ENCODE assay signal across 8 cellular contexts in the genomic region with DNA sequence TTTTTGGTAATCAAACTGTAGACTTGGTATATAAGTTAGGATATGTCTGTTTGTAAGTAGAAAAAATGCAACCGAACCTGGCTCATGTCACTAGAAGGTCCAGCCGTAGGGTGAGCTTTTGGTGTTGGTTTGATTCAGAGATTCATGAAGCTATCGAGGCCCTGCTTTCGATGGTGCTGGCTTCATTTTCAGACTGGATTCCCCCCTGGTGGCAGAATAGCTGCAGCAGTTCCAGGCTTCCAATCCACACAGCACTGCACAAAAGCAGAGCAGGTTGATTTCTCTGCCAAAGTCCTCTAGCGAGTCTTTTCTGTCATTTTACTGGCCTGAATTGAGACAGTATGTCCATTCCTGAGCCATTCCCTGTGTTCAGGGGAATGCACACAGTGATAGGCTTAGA.
DNase-seq lines count a peak whose midpoint lies in the region; ATAC-seq and TF ChIP-seq lines count a peak whose summit lies in the region.

No MANE protein-coding gene starts in this region.

- TF ChIP-seq CTCF in VCaP (conservative IDR thresholded peaks at IDR 0.05) (peak; percentile 57), fibroblast of mammary gland (conservative IDR thresholded peaks at IDR 0.05; ENCODE audit: control insufficient read depth, insufficient read depth, low read depth, low read length) (peak; percentile 18)

- H3K36me3 Mint-ChIP-seq in activated T-cell treated with anti-CD3 and anti-CD28 coated beads, Interleukin-2, amount 50 U/mL, for 24 hours (ENCODE audit: low read depth), result peaks cover 30% of the 10 kb centered on the region
- peaks cover 32% of the 10 kb centered on the region for H3K36me3 Mint-ChIP-seq in stimulated activated effector memory CD8-positive, alpha-beta T cell treated with anti-CD3 and anti-CD28 coated beads, Interleukin-12 subunit alpha, Interleukin-12 subunit beta, amount 100 ng/mL, for 72 hours

- no peak for DNase-seq in activated T-cell treated with anti-CD3 and anti-CD28 coated beads, Interleukin-2, amount 50 U/mL, for 24 hours
- DNase-seq in activated T-cell treated with anti-CD3 and anti-CD28 coated beads for 4 hours, result no peak
- peak; percentile 7 for DNase-seq in fibroblast of mammary gland (ENCODE audit: low read depth)
- DNase-seq in stimulated activated effector memory CD8-positive, alpha-beta T cell treated with anti-CD3 and anti-CD28 coated beads, Interleukin-12 subunit alpha, Interleukin-12 subunit beta, amount 100 ng/mL, for 72 hours (ENCODE audit: low spot score in 2 of 2), result no peak
- DNase-seq in NCI-H774 (lab: John Stamatoyannopoulos, UW), result no peak
- no peak for DNase-seq in midbrain (lab: John Stamatoyannopoulos, UW)

- peak overlapping the region; percentile 55 for H3K27ac Mint-ChIP-seq in activated T-cell treated with anti-CD3 and anti-CD28 coated beads, Interleukin-2, amount 50 U/mL, for 24 hours
- peak overlapping the region; percentile 45 for H3K27ac Mint-ChIP-seq in stimulated activated effector memory CD8-positive, alpha-beta T cell treated with anti-CD3 and anti-CD28 coated beads, Interleukin-12 subunit alpha, Interleukin-12 subunit beta, amount 100 ng/mL, for 72 hours

- H3K4me1 Mint-ChIP-seq in activated T-cell treated with anti-CD3 and anti-CD28 coated beads, Interleukin-2, amount 50 U/mL, for 24 hours (ENCODE audit: low read depth), result peaks cover 37% of the 10 kb centered on the region
- peaks cover 10% of the 10 kb centered on the region for H3K4me1 Mint-ChIP-seq in stimulated activated effector memory CD8-positive, alpha-beta T cell treated with anti-CD3 and anti-CD28 coated beads, Interleukin-12 subunit alpha, Interleukin-12 subunit beta, amount 100 ng/mL, for 72 hours

- peak; percentile 49 for ATAC-seq in stimulated activated effector memory CD8-positive, alpha-beta T cell treated with anti-CD3 and anti-CD28 coated beads, Interleukin-12 subunit alpha, Interleukin-12 subunit beta, amount 100 ng/mL, for 72 hours
- ATAC-seq in GM21526 (IDR thresholded peaks at IDR 0.05; ENCODE audit: low FRiP score, unreplicated experiment), result no peak

- no peak overlapping the region for H3K4me3 Mint-ChIP-seq in activated T-cell treated with anti-CD3 and anti-CD28 coated beads, Interleukin-2, amount 50 U/mL, for 24 hours
- no peak overlapping the region for H3K4me3 Mint-ChIP-seq in stimulated activated effector memory CD8-positive, alpha-beta T cell treated with anti-CD3 and anti-CD28 coated beads, Interleukin-12 subunit alpha, Interleukin-12 subunit beta, amount 100 ng/mL, for 72 hours

- H3K4me3 ChIP-seq in fibroblast of mammary gland (ENCODE audit: control insufficient read depth, low read depth, low read length), result no peak overlapping the region

- peaks cover 7% of the 10 kb centered on the region for H3K27me3 Mint-ChIP-seq in activated T-cell treated with anti-CD3 and anti-CD28 coated beads, Interleukin-2, amount 50 U/mL, for 24 hours

- H3K9me3 Mint-ChIP-seq in activated T-cell treated with anti-CD3 and anti-CD28 coated beads, Interleukin-2, amount 50 U/mL, for 24 hours, result no peaks in the 10 kb centered on the region
- H3K9me3 Mint-ChIP-seq in stimulated activated effector memory CD8-positive, alpha-beta T cell treated with anti-CD3 and anti-CD28 coated beads, Interleukin-12 subunit alpha, Interleukin-12 subunit beta, amount 100 ng/mL, for 72 hours, result no peaks in the 10 kb centered on the region

- H3K27ac ChIP-seq in VCaP, result no peak overlapping the region
